11 cellular contexts compared by ENCODE assay signal in the genomic region with DNA sequence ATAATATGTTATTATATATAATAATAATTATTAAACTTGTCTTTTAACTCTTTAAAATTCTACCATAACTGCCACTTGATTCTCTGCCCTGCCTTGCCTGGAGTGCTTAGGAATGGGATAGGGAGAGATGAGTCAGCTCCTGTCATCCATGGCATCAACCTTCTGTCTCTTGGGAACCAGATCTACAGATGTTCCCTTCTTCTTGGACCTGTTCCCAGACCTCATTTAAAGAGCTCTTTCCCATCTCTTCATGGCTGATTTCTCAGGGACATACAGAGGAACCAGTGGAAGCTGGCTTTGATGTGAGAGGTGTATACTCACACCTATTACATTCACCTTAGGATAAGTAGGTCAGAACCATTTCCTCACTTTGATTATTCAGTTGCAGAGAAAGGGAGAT.
DNase-seq lines count a peak whose midpoint lies in the region; ATAC-seq lines count a peak whose summit lies in the region.
"Had no signal": no experiment of that assay in that cellular context is flagged by ENCODE, and none has a peak within 500 bp of the region (broad histone marks: within the 10 kb centered on the region; RNA-seq: fewer than 3 reads in every experiment).

No MANE protein-coding gene starts in this region.

- peak; percentile 90 for DNase-seq in ACHN
- DNase-seq in GM04504 (ENCODE audit: low read depth), result peak; percentile 88
- DNase-seq in NCI-H524 (lab: John Stamatoyannopoulos, UW), result peak; percentile 46 to 83
- DNase-seq in fibroblast of gingiva (ENCODE audit: low read depth), result peak; percentile 89
- no peak for DNase-seq in G401 (ENCODE audit: low spot score)
- DNase-seq in SHP77 treated with DMSO at 0.1 percent for 48 hours (lab: John Stamatoyannopoulos, UW), result no peak
- DNase-seq in activated CD8-positive, alpha-beta memory T cell treated with anti-CD3 and anti-CD28 coated beads, Interleukin-2, amount 50 U/mL, for 4 hours, result no peak
- DNase-seq: activated CD8-positive, alpha-beta memory T cell treated with anti-CD3 and anti-CD28 coated beads, Interleukin-2, amount 10 ng/mL, durations not matched to agents 7 days and 5 days; NCI-H146; stimulated activated CD4-positive, alpha-beta T cell treated with anti-CD3 and anti-CD28 coated beads, Interleukin-1b, Interleukin-23, amount 100 ng/mL, for 48 hours had no signal

- no peak for ATAC-seq in HG03565 (IDR thresholded peaks at IDR 0.05; ENCODE audit: unreplicated experiment)
- ATAC-seq: activated CD8-positive, alpha-beta memory T cell treated with anti-CD3 and anti-CD28 coated beads, Interleukin-2, amount 10 ng/mL, durations not matched to agents 7 days and 5 days had no signal

- in situ Hi-C loops in ACHN (cut with HindIII; ENCODE audit: low pct_ligation_motif_present, low pct_unique_long_range_greater_than_20kb, low sequenced_read_pairs), result no loop called here
- in situ Hi-C loops in G401 (cut with HindIII; ENCODE audit: low sequenced_read_pairs), result no loop called here

Comparison
In these comparisons a context has a peak if more than half of its experiments do, and no peak if none do; other contexts are left out.
1. DNase-seq: peak in ACHN (single experiment), GM04504 (single experiment), NCI-H524 (2 of 2) and fibroblast of gingiva (single experiment); none in G401 (single experiment), SHP77 treated with DMSO at 0.1 percent for 48 hours (single experiment) and activated CD8-positive, alpha-beta memory T cell treated with anti-CD3 and anti-CD28 coated beads, Interleukin-2, amount 50 U/mL, for 4 hours (single experiment).